In genomic region chr1:211258310-211258755, GRCh38 we compare ENCODE assay signal across 8 cellular contexts. TPM values are rescaled to one million over a fixed set of nuclear protein-coding genes. Genes with fewer than 3 reads are reported as not detected.
A peak's percentile ranks its signal among the peaks of the same experiment; 100 is the strongest.
DNase-seq lines count a peak whose midpoint lies in the region; ATAC-seq and TF ChIP-seq lines count a peak whose summit lies in the region.

No MANE protein-coding gene starts in this region.

- POLR2A ChIA-PET in activated B cell treated with CpG ODN at 0.5 μM for 24 hours (lab: Charles Lee), result interaction anchor here (0.6 to 3.2 kb wide), 11 partner anchors 50 to 1010 kb away, joined by 3 to 11 read pairs (median 4); partner anchors contain the start of gene TRAF5

- peak overlapping the region; percentile 69 to 71 for H3K4me3 ChIP-seq in cardiac fibroblast (replicated peaks in 1 of 2; ENCODE audit: low read depth in 2 of 2, low read length in 2 of 2)

- intact Hi-C loops in activated B cell treated with CpG ODN at 0.5 μM for 24 hours (cut with micrococcal nuclease), result loop anchor here (1.0 to 10.0 kb wide), 7 partner anchors 123 to 1756 kb away; partner anchors contain the start of genes ANGEL2, C1orf74, DTL and HHAT

- CTCF ChIA-PET in activated B cell treated with CpG ODN at 0.5 μM for 24 hours (lab: Charles Lee), result interaction anchor here (1.1 to 1.4 kb wide), 3 partner anchors 93 to 256 kb away, joined by 3 to 6 read pairs (median 3); no protein-coding TSS in a partner anchor

- H3K4me1 Mint-ChIP-seq in activated B cell treated with CpG ODN at 0.5 μM for 24 hours, result peaks cover 20% of the 10 kb centered on the region

- DNase-seq in NCI-H1417 (lab: John Stamatoyannopoulos, UW), result peak; percentile 53 to 92 (median 86)
- no peak for DNase-seq in NCI-H1417 treated with DMSO at 0.1 percent for 48 hours (lab: John Stamatoyannopoulos, UW)
- DNase-seq in NCI-H2227 treated with DMSO at 0.1 percent for 48 hours (lab: John Stamatoyannopoulos, UW), result peak; percentile 81
- DNase-seq in activated B cell treated with CpG ODN at 0.5 μM for 24 hours, result peak; percentile 48
- peak; percentile 76 to 88 for DNase-seq in cardiac fibroblast (ENCODE audit: low read depth in 2 of 2)
- DNase-seq in iris pigment epithelial cell (ENCODE audit: low read depth), result peak; percentile 77
- DNase-seq in stimulated activated CD4-positive, alpha-beta T cell treated with anti-CD3 and anti-CD28 coated beads, Interleukin-12 subunit alpha, Interleukin-12 subunit beta, amount 100 ng/mL, for 24 hours (ENCODE audit: low read depth in 2 of 2), result peak; percentile 24 to 53

- ATAC-seq in HG03097 (IDR thresholded peaks at IDR 0.05; ENCODE audit: low FRiP score, unreplicated experiment), result peak; percentile 43
- peak; percentile 16 for ATAC-seq in activated B cell treated with CpG ODN at 0.5 μM for 24 hours (ENCODE audit: low read depth)

- TF ChIP-seq CTCF in activated B cell treated with CpG ODN at 0.5 μM for 24 hours (IDR thresholded peaks at IDR 0.05) (no peak), cardiac fibroblast (IDR thresholded peaks at IDR 0.05; ENCODE audit: low read depth, low read length) (peak; percentile 24)

- no peaks in the 10 kb centered on the region for H3K27me3 Mint-ChIP-seq in activated B cell treated with CpG ODN at 0.5 μM for 24 hours

- no peaks in the 10 kb centered on the region for H3K9me3 Mint-ChIP-seq in activated B cell treated with CpG ODN at 0.5 μM for 24 hours

- peak overlapping the region; percentile 97 for H3K27ac Mint-ChIP-seq in activated B cell treated with CpG ODN at 0.5 μM for 24 hours

- H3K4me3 Mint-ChIP-seq in activated B cell treated with CpG ODN at 0.5 μM for 24 hours, result peak overlapping the region; percentile 93

- peaks cover 15% of the 10 kb centered on the region for H3K36me3 Mint-ChIP-seq in activated B cell treated with CpG ODN at 0.5 μM for 24 hours (ENCODE audit: low read depth)

RNA-seq across cellular contexts. Expression of gene RCOR3, which starts 0.8 kb away (rescaled TPM):
- 59.3 and 72.3 TPM in 2 replicates for total RNA-seq in activated B cell treated with CpG ODN at 0.5 μM for 24 hours
